1 cellular context compared by ENCODE assay signal in the genomic region with DNA sequence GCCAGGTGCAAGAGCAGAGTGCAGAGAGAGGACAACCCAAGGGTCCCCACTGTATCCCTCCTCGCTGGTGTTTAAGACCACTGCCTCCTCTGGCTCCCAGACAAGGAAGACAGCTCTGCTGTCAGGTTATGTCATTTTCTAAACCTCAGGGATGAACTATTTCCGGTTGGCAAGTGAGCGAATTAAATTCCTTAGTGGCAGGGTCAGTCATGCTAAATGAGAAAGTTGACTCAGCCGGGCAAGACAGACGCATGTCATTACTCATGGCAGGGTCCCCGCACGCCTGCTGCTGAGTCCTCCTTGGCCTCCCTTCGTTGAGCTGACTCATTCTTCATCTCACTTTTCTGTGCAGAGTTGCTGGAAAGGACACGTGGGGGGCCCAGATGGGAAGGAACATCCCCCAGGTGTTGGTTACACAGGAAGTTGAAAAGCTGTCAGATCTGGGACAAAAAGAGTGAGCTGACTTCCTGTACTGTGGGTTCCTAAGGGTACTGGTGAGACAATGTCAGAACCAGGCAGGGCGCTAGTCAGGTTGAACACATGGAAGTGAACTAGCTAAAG.
TF ChIP-seq lines count a peak whose summit lies in the region.

No MANE protein-coding gene starts in this region.

TF ChIP-seq in K562, 482 proteins besides CTCF, POLR2A, EP300 and RAD21 (continued from another document and continues in another):
- TF ChIP-seq, protein P1, sequence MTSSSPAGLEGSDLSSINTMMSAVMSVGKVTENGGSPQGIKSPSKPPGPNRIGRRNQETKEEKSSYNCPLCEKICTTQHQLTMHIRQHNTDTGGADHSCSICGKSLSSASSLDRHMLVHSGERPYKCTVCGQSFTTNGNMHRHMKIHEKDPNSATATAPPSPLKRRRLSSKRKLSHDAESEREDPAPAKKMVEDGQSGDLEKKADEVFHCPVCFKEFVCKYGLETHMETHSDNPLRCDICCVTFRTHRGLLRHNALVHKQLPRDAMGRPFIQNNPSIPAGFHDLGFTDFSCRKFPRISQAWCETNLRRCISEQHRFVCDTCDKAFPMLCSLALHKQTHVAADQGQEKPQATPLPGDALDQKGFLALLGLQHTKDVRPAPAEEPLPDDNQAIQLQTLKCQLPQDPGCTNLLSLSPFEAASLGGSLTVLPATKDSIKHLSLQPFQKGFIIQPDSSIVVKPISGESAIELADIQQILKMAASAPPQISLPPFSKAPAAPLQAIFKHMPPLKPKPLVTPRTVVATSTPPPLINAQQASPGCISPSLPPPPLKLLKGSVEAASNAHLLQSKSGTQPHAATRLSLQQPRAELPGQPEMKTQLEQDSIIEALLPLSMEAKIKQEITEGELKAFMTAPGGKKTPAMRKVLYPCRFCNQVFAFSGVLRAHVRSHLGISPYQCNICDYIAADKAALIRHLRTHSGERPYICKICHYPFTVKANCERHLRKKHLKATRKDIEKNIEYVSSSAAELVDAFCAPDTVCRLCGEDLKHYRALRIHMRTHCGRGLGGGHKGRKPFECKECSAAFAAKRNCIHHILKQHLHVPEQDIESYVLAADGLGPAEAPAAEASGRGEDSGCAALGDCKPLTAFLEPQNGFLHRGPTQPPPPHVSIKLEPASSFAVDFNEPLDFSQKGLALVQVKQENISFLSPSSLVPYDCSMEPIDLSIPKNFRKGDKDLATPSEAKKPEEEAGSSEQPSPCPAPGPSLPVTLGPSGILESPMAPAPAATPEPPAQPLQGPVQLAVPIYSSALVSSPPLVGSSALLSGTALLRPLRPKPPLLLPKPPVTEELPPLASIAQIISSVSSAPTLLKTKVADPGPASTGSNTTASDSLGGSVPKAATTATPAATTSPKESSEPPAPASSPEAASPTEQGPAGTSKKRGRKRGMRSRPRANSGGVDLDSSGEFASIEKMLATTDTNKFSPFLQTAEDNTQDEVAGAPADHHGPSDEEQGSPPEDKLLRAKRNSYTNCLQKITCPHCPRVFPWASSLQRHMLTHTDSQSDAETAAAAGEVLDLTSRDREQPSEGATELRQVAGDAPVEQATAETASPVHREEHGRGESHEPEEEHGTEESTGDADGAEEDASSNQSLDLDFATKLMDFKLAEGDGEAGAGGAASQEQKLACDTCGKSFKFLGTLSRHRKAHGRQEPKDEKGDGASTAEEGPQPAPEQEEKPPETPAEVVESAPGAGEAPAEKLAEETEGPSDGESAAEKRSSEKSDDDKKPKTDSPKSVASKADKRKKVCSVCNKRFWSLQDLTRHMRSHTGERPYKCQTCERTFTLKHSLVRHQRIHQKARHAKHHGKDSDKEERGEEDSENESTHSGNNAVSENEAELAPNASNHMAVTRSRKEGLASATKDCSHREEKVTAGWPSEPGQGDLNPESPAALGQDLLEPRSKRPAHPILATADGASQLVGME (CRISPR knock-in tag; IDR thresholded peaks at IDR 0.05) = no peak
- peak; percentile 59; the same call in 1 of the 2 replicates for TF ChIP-seq SMAD4 (CRISPR knock-in tag; conservative IDR thresholded peaks at IDR 0.05)
- TF ChIP-seq CBFB (CRISPR knock-in tag; IDR thresholded peaks at IDR 0.05) = no peak
- TF ChIP-seq, protein P2, sequence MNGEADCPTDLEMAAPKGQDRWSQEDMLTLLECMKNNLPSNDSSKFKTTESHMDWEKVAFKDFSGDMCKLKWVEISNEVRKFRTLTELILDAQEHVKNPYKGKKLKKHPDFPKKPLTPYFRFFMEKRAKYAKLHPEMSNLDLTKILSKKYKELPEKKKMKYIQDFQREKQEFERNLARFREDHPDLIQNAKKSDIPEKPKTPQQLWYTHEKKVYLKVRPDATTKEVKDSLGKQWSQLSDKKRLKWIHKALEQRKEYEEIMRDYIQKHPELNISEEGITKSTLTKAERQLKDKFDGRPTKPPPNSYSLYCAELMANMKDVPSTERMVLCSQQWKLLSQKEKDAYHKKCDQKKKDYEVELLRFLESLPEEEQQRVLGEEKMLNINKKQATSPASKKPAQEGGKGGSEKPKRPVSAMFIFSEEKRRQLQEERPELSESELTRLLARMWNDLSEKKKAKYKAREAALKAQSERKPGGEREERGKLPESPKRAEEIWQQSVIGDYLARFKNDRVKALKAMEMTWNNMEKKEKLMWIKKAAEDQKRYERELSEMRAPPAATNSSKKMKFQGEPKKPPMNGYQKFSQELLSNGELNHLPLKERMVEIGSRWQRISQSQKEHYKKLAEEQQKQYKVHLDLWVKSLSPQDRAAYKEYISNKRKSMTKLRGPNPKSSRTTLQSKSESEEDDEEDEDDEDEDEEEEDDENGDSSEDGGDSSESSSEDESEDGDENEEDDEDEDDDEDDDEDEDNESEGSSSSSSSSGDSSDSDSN (IDR thresholded peaks at IDR 0.05; ENCODE audit: borderline replicate concordance in 1 of 2, low read depth in 2 of 2, low read length in 2 of 2) = no peak
- TF ChIP-seq FOXJ3 (CRISPR knock-in tag; IDR thresholded peaks at IDR 0.05) = no peak
- TF ChIP-seq MYBL2 (IDR thresholded peaks at IDR 0.05; ENCODE audit: low read depth) = no peak
- TF ChIP-seq MYBL2 (CRISPR knock-in tag; IDR thresholded peaks at IDR 0.05; ENCODE audit: borderline replicate concordance) = no peak
- TF ChIP-seq, protein P3, sequence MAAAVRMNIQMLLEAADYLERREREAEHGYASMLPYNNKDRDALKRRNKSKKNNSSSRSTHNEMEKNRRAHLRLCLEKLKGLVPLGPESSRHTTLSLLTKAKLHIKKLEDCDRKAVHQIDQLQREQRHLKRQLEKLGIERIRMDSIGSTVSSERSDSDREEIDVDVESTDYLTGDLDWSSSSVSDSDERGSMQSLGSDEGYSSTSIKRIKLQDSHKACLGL (CRISPR knock-in tag; IDR thresholded peaks at IDR 0.05; ENCODE audit: borderline replicate concordance, poor library complexity, severe bottlenecking) = no peak
- no peak for TF ChIP-seq PHF20 (IDR thresholded peaks at IDR 0.05; ENCODE audit: partially characterized antibody)
- TF ChIP-seq, protein P4, sequence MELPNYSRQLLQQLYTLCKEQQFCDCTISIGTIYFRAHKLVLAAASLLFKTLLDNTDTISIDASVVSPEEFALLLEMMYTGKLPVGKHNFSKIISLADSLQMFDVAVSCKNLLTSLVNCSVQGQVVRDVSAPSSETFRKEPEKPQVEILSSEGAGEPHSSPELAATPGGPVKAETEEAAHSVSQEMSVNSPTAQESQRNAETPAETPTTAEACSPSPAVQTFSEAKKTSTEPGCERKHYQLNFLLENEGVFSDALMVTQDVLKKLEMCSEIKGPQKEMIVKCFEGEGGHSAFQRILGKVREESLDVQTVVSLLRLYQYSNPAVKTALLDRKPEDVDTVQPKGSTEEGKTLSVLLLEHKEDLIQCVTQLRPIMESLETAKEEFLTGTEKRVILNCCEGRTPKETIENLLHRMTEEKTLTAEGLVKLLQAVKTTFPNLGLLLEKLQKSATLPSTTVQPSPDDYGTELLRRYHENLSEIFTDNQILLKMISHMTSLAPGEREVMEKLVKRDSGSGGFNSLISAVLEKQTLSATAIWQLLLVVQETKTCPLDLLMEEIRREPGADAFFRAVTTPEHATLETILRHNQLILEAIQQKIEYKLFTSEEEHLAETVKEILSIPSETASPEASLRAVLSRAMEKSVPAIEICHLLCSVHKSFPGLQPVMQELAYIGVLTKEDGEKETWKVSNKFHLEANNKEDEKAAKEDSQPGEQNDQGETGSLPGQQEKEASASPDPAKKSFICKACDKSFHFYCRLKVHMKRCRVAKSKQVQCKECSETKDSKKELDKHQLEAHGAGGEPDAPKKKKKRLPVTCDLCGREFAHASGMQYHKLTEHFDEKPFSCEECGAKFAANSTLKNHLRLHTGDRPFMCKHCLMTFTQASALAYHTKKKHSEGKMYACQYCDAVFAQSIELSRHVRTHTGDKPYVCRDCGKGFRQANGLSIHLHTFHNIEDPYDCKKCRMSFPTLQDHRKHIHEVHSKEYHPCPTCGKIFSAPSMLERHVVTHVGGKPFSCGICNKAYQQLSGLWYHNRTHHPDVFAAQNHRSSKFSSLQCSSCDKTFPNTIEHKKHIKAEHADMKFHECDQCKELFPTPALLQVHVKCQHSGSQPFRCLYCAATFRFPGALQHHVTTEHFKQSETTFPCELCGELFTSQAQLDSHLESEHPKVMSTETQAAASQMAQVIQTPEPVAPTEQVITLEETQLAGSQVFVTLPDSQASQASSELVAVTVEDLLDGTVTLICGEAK (IDR thresholded peaks at IDR 0.05) = peak; percentile 61; the same call in 1 of the 2 replicates
- TF ChIP-seq, protein P4 (CRISPR knock-in tag; IDR thresholded peaks at IDR 0.05) = no peak
- no peak for TF ChIP-seq MTA2 (IDR thresholded peaks at IDR 0.05; ENCODE audit: low read depth)
- 0 out of 2 replicates have a peak, but pooled peaks have one; percentile 13 for TF ChIP-seq HDAC2 (IDR thresholded peaks at IDR 0.05)
- TF ChIP-seq GTF2E2 (tag; IDR thresholded peaks at IDR 0.05) = no peak
- TF ChIP-seq SMC3 (conservative IDR thresholded peaks at IDR 0.05; ENCODE audit: insufficient read depth, low read depth, low read length) = no peak
- TF ChIP-seq GTF2A2 (tag; IDR thresholded peaks at IDR 0.05) = no peak
- no peak for TF ChIP-seq NBN (IDR thresholded peaks at IDR 0.05; ENCODE audit: low read depth)
- no peak for TF ChIP-seq CREB1 (IDR thresholded peaks at IDR 0.05)
- TF ChIP-seq CREB1 (CRISPR knock-in tag; IDR thresholded peaks at IDR 0.05) = no peak
- TF ChIP-seq, protein P5, sequence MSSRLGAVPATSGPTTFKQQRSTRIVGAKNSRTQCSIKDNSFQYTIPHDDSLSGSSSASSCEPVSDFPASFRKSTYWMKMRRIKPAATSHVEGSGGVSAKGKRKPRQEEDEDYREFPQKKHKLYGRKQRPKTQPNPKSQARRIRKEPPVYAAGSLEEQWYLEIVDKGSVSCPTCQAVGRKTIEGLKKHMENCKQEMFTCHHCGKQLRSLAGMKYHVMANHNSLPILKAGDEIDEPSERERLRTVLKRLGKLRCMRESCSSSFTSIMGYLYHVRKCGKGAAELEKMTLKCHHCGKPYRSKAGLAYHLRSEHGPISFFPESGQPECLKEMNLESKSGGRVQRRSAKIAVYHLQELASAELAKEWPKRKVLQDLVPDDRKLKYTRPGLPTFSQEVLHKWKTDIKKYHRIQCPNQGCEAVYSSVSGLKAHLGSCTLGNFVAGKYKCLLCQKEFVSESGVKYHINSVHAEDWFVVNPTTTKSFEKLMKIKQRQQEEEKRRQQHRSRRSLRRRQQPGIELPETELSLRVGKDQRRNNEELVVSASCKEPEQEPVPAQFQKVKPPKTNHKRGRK (tag; IDR thresholded peaks at IDR 0.05) = no peak
- TF ChIP-seq, protein P6, sequence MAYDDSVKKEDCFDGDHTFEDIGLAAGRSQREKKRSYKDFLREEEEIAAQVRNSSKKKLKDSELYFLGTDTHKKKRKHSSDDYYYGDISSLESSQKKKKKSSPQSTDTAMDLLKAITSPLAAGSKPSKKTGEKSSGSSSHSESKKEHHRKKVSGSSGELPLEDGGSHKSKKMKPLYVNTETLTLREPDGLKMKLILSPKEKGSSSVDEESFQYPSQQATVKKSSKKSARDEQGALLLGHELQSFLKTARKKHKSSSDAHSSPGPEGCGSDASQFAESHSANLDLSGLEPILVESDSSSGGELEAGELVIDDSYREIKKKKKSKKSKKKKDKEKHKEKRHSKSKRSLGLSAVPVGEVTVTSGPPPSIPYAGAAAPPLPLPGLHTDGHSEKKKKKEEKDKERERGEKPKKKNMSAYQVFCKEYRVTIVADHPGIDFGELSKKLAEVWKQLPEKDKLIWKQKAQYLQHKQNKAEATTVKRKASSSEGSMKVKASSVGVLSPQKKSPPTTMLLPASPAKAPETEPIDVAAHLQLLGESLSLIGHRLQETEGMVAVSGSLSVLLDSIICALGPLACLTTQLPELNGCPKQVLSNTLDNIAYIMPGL (CRISPR knock-in tag; IDR thresholded peaks at IDR 0.05) = no peak
- no peak for TF ChIP-seq POLR2AphosphoS5 (IDR thresholded peaks at IDR 0.05; ENCODE audit: control insufficient read depth, insufficient read depth, low read depth, low read length)
- TF ChIP-seq POLR3G (IDR thresholded peaks at IDR 0.05; ENCODE audit: extremely low read depth, insufficient read length, insufficient replicate concordance) = no peak
- TF ChIP-seq, protein P7, sequence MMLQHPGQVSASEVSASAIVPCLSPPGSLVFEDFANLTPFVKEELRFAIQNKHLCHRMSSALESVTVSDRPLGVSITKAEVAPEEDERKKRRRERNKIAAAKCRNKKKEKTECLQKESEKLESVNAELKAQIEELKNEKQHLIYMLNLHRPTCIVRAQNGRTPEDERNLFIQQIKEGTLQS (IDR thresholded peaks at IDR 0.05) = peak; percentile 94
- TF ChIP-seq, protein P7 (CRISPR knock-in tag; conservative IDR thresholded peaks at IDR 0.05) = no peak
- peak; percentile 46 to 76 for TF ChIP-seq TRIM24 (IDR thresholded peaks at IDR 0.05)
- no peak for TF ChIP-seq MIER1 (IDR thresholded peaks at IDR 0.05; ENCODE audit: low read depth)
- TF ChIP-seq MYC (IDR thresholded peaks at IDR 0.05; ENCODE audit: low read depth, low read length) = peak; percentile 42; the same call in 1 of the 2 replicates
- TF ChIP-seq MYC (CRISPR knock-in tag; IDR thresholded peaks at IDR 0.05; ENCODE audit: borderline replicate concordance, low read depth) = no peak
- TF ChIP-seq ZNF445 (CRISPR knock-in tag; IDR thresholded peaks at IDR 0.05; ENCODE audit: low read depth) = no peak
